ENCODE assay signal across 8 cellular contexts in the genomic region with DNA sequence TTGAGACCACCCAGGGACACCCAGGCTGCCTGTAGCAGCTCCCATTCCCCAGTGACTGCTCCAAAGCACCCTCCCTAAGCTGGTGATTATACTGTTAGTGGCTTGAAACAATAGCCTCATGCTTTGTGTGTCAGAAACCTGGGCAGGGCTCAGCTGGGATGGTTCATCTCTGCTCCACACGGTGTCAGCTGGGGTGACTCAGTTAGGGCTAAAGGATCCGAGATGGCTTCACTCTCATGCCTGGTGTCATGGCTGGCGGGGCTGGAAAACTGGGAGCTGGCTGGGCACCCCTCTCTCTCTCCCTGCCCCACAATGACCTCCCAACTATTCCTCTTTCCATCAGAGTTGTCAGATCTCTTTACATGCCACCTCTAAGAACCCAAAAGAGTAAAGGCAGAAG. TPM values are rescaled to one million over a fixed set of nuclear protein-coding genes. Genes with fewer than 3 reads are reported as not detected.
"Had no signal": no experiment of that assay in that cellular context is flagged by ENCODE, and none has a peak within 500 bp of the region (broad histone marks: within the 10 kb centered on the region; RNA-seq: fewer than 3 reads in every experiment).

No MANE protein-coding gene starts in this region.

- DNase-seq: GM23248, H9, HCEC 1CT, KBM-7 had no signal

- H3K4me1 Mint-ChIP-seq: IgD-negative memory B cell had no signal

- H3K27ac Mint-ChIP-seq: H9, IgD-negative memory B cell had no signal

- H2AFZ ChIP-seq: GM23248 had no signal

- H3K27ac ChIP-seq: GM23248, HL-60 had no signal

- H3K4me3 Mint-ChIP-seq: H9 had no signal

- H3K4me3 ChIP-seq: GM23248 had no signal

- H3K36me3 Mint-ChIP-seq: IgD-negative memory B cell had no signal

RNA-seq across cellular contexts. Expression of a gene that starts 44.4 kb away (rescaled TPM):
- total RNA-seq: GM23248, H1, H9, HT1080 had no signal
- polyA plus RNA-seq: GM23248, H1, IgD-negative memory B cell had no signal
